ENCODE assay signal across 8 cellular contexts in genomic region chr16:57447142-57447962, GRCh38. TPM values are rescaled to one million over a fixed set of nuclear protein-coding genes. Genes with fewer than 3 reads are reported as not detected.
DNase-seq lines count a peak whose midpoint lies in the region; ATAC-seq and TF ChIP-seq lines count a peak whose summit lies in the region.

Gene CIAPIN1 (minus strand): TSS chr16:57447385. CDS start chr16:57440928, 6,457 bp downstream.
Gene COQ9 (plus strand): TSS chr16:57447479. CDS start chr16:57447506, 27 bp downstream.

- POLR2A ChIA-PET in OCI-LY7 (lab: Charles Lee): interaction anchor here (0.7 to 1.6 kb wide), 6 partner anchors 10 to 340 kb away, joined by 3 to 9 read pairs (median 3); partner anchors contain the start of gene POLR2C

- H3K27ac ChIP-seq in OCI-LY7 (ENCODE audit: low read depth, low read length, poor library complexity, severe bottlenecking): peak within 1 kb of the TSS; percentile 51

- peak within 1 kb of the TSS; percentile 79 for H2AFZ ChIP-seq in OCI-LY7 (ENCODE audit: low read length)

- H3K4me3 ChIP-seq in OCI-LY7 (ENCODE audit: low read depth, low read length, poor library complexity, severe bottlenecking) (peak within 1 kb of the TSS; percentile 96), mononuclear cell (ENCODE audit: low read length) (peak within 1 kb of the TSS; percentile 85)

- TF ChIP-seq CTCF in OCI-LY7 (conservative IDR thresholded peaks at IDR 0.05; ENCODE audit: low read length): no peak

- H3K27me3 ChIP-seq in mononuclear cell (ENCODE audit: insufficient read depth, low read length): no peaks in the 10 kb centered on the region

- H3K79me2 ChIP-seq in OCI-LY7 (ENCODE audit: insufficient read depth, low read depth, low read length): peaks cover 30% of the 10 kb centered on the region

- intact Hi-C loops in OCI-LY7 (cut with micrococcal nuclease; ENCODE audit: unreplicated experiment): loop anchor here (1.0 to 2.0 kb wide), 2 partner anchors 147 to 287 kb away; partner anchors contain the start of gene KATNB1

- H3K4me2 ChIP-seq in OCI-LY7 (ENCODE audit: low read length): peak within 1 kb of the TSS; percentile 98

- CTCF ChIA-PET in OCI-LY7 (lab: Charles Lee; ENCODE audit: unreplicated experiment): interaction anchor here (1.5 to 1.6 kb wide), 2 partner anchors 15 to 31 kb away, joined by 4 to 7 read pairs; partner anchors contain the start of gene POLR2C

- no TSS peak for BruUV-seq in OCI-LY7 (replicated peaks; lab: Mats Ljungman, UMichigan)

- no peaks in the 10 kb centered on the region for H3K9me2 ChIP-seq in OCI-LY7 (ENCODE audit: insufficient read depth, low read length)

- H3K36me3 ChIP-seq in OCI-LY7 (ENCODE audit: insufficient read depth, low read length): peaks cover 19% of the 10 kb centered on the region

- peaks cover 17% of the 10 kb centered on the region for H3K4me1 ChIP-seq in OCI-LY7 (ENCODE audit: insufficient read depth, low read length, poor library complexity, severe bottlenecking)
- H3K4me1 ChIP-seq in mononuclear cell (ENCODE audit: insufficient read depth, low read length): peaks cover 27% of the 10 kb centered on the region

- H3K9me3 ChIP-seq in OCI-LY7 (ENCODE audit: low read length): no peaks in the 10 kb centered on the region
- no peaks in the 10 kb centered on the region for H3K9me3 ChIP-seq in mononuclear cell (ENCODE audit: low read depth, low read length)

- no peaks in the 10 kb centered on the region for H4K20me1 ChIP-seq in OCI-LY7 (ENCODE audit: insufficient read depth, low read length)

- peak; percentile 95 for ATAC-seq in GM21526 (IDR thresholded peaks at IDR 0.05; ENCODE audit: low FRiP score, unreplicated experiment)

- DNase-seq in DMS 273 (lab: John Stamatoyannopoulos, UW; ENCODE audit: unreplicated experiment) (peak; percentile 99), HuH-7.5 (ENCODE audit: low spot score) (peak; percentile 72), OCI-LY7 (ENCODE audit: low spot score) (peak; percentile 97), activated T-cell treated with anti-CD3 and anti-CD28 coated beads for 1 hour (ENCODE audit: low read depth) (peak; percentile 88), epidermal melanocyte (ENCODE audit: insufficient read length, low spot score) (peak; percentile 88)
- DNase-seq in stimulated activated CD8-positive, alpha-beta memory T cell treated with anti-CD3 and anti-CD28 coated beads, Interleukin-2, amount 100 ng/mL, for 48 hours (ENCODE audit: low read depth in 2 of 2): peak; percentile 87

RNA-seq across cellular contexts. Expression of gene CIAPIN1, which starts in this region (rescaled TPM):
- 47.7 and 72.1 TPM in 2 replicates for total RNA-seq in OCI-LY7 (2014; rRNA removed; shearing (Covaris generic))
- total RNA-seq in OCI-LY7 (2022) (56.2 and 58.9 TPM in 2 replicates), mononuclear cell (30.6 TPM)

RNA-seq across cellular contexts. Expression of gene COQ9, which starts in this region (rescaled TPM):
- 30.5 and 31.3 TPM in 2 replicates for total RNA-seq in OCI-LY7 (2014; rRNA removed; shearing (Covaris generic))
- total RNA-seq in OCI-LY7 (2022): 43.9 and 45.2 TPM in 2 replicates
- total RNA-seq in mononuclear cell: 5.6 TPM

Comparison
In these comparisons a context has a peak if more than half of its experiments do, and no peak if none do; other contexts are left out.
1. Peak in every context shown above with its lines: DNase-seq, ATAC-seq, H3K4me3 ChIP-seq and H3K27ac ChIP-seq.